19 cellular contexts compared by ENCODE assay signal in genomic region chrX:64853424-64853823, GRCh38.
DNase-seq lines count a peak whose midpoint lies in the region; ATAC-seq lines count a peak whose summit lies in the region.
"Had no signal": no experiment of that assay in that cellular context is flagged by ENCODE, and none has a peak within 500 bp of the region (broad histone marks: within the 10 kb centered on the region; RNA-seq: fewer than 3 reads in every experiment).

No MANE protein-coding gene starts in this region.

- no peak overlapping the region for H3K9ac ChIP-seq in neuronal stem cell (ENCODE audit: low read depth, low read length, poor library complexity)
- H3K9ac ChIP-seq: GM23248 had no signal

- H3K27me3 Mint-ChIP-seq in activated CD4-positive, alpha-beta T cell treated with anti-CD3 and anti-CD28 coated beads, Interleukin-2, amount 10 ng/mL, durations not matched to agents 24 days and 14 days = no peaks in the 10 kb centered on the region
- H3K27me3 Mint-ChIP-seq in activated CD4-positive, alpha-beta T cell treated with anti-CD3 and anti-CD28 coated beads for 36 hours = no peaks in the 10 kb centered on the region
- H3K27me3 Mint-ChIP-seq in CD4-positive, alpha-beta memory T cell = no peaks in the 10 kb centered on the region
- no peaks in the 10 kb centered on the region for H3K27me3 Mint-ChIP-seq in T-cell
- no peaks in the 10 kb centered on the region for H3K27me3 Mint-ChIP-seq in activated naive CD8-positive, alpha-beta T cell treated with anti-CD3 and anti-CD28 coated beads for 36 hours

- H2BK5ac ChIP-seq in neuronal stem cell (ENCODE audit: low read length) = no peak overlapping the region

- peaks cover 43% of the 10 kb centered on the region for H3K36me3 Mint-ChIP-seq in activated CD4-positive, alpha-beta T cell treated with anti-CD3 and anti-CD28 coated beads, Interleukin-2, amount 10 ng/mL, durations not matched to agents 24 days and 14 days (ENCODE audit: low read depth)
- peaks cover 18% of the 10 kb centered on the region for H3K36me3 Mint-ChIP-seq in activated CD4-positive, alpha-beta T cell treated with anti-CD3 and anti-CD28 coated beads for 36 hours (ENCODE audit: low read depth)
- peaks cover 2 to 58% of the 10 kb centered on the region in 2 donors for H3K36me3 Mint-ChIP-seq in CD4-positive, alpha-beta memory T cell
- H3K36me3 Mint-ChIP-seq in T-cell = peaks cover 21% of the 10 kb centered on the region
- H3K36me3 Mint-ChIP-seq in activated naive CD8-positive, alpha-beta T cell treated with anti-CD3 and anti-CD28 coated beads for 36 hours = peaks cover 38% of the 10 kb centered on the region

- H3K9me3 Mint-ChIP-seq in activated CD4-positive, alpha-beta T cell treated with anti-CD3 and anti-CD28 coated beads, Interleukin-2, amount 10 ng/mL, durations not matched to agents 24 days and 14 days = peaks cover 15% of the 10 kb centered on the region
- peaks cover 23% of the 10 kb centered on the region for H3K9me3 Mint-ChIP-seq in activated CD4-positive, alpha-beta T cell treated with anti-CD3 and anti-CD28 coated beads for 36 hours (ENCODE audit: low read depth)
- peaks cover 0 to 67% (median 63%) of the 10 kb centered on the region in 8 donors for H3K9me3 Mint-ChIP-seq in CD4-positive, alpha-beta memory T cell
- peaks cover 24 to 50% (median 29%) of the 10 kb centered on the region in 3 donors for H3K9me3 Mint-ChIP-seq in T-cell
- peaks cover 28% of the 10 kb centered on the region for H3K9me3 Mint-ChIP-seq in activated naive CD8-positive, alpha-beta T cell treated with anti-CD3 and anti-CD28 coated beads for 36 hours

- H2AK5ac ChIP-seq in neuronal stem cell (ENCODE audit: low read depth, low read length) = no peak overlapping the region

- ATAC-seq in activated CD4-positive, alpha-beta T cell treated with anti-CD3 and anti-CD28 coated beads for 36 hours = no peak
- ATAC-seq in T-cell (replicated peaks in 1 of 4) = peak in 1 of 4 experiments; percentile 34
- ATAC-seq: GM12878, HCT116 had no signal

- peaks cover 18% of the 10 kb centered on the region for H3K4me1 Mint-ChIP-seq in activated CD4-positive, alpha-beta T cell treated with anti-CD3 and anti-CD28 coated beads, Interleukin-2, amount 10 ng/mL, durations not matched to agents 24 days and 14 days
- H3K4me1 Mint-ChIP-seq in activated CD4-positive, alpha-beta T cell treated with anti-CD3 and anti-CD28 coated beads for 36 hours = peaks cover 13% of the 10 kb centered on the region
- peaks cover 10 to 56% (median 33%) of the 10 kb centered on the region in 4 donors for H3K4me1 Mint-ChIP-seq in CD4-positive, alpha-beta memory T cell
- peaks cover 22 to 54% (median 31%) of the 10 kb centered on the region in 3 donors for H3K4me1 Mint-ChIP-seq in T-cell
- H3K4me1 Mint-ChIP-seq in activated naive CD8-positive, alpha-beta T cell treated with anti-CD3 and anti-CD28 coated beads for 36 hours = peaks cover 19% of the 10 kb centered on the region

- H3K18ac ChIP-seq in neuronal stem cell (ENCODE audit: low read length) = no peak overlapping the region

- peaks cover 23% of the 10 kb centered on the region for H3K4me1 ChIP-seq in CD4-positive, alpha-beta memory T cell (ENCODE audit: insufficient read depth, low read length)
- no peaks in the 10 kb centered on the region for H3K4me1 ChIP-seq in neuronal stem cell (ENCODE audit: control insufficient read depth in 2 of 2, insufficient read depth in 1 of 2, low read depth in 1 of 2, low read length in 2 of 2)

- CTCF ChIA-PET in activated CD4-positive, alpha-beta T cell treated with anti-CD3 and anti-CD28 coated beads for 36 hours (lab: Charles Lee) = no interaction called here
- CTCF ChIA-PET in CD4-positive, alpha-beta memory T cell (lab: Charles Lee; ENCODE audit: partially characterized antibody) = no interaction called here
- CTCF ChIA-PET in T-cell (lab: Charles Lee) = no interaction called here

- H3K9me3 ChIP-seq in CD4-positive, alpha-beta memory T cell (ENCODE audit: control insufficient read depth in 1 of 2, low read length in 2 of 2) = no peaks in the 10 kb centered on the region
- H3K9me3 ChIP-seq in neuronal stem cell (replicated peaks in 1 of 2; ENCODE audit: control insufficient read depth in 2 of 2, insufficient read depth in 1 of 2, low read depth in 1 of 2, low read length in 2 of 2) = no peaks in the 10 kb centered on the region

- H3K79me1 ChIP-seq in neuronal stem cell (ENCODE audit: low read depth, low read length) = no peaks in the 10 kb centered on the region

- POLR2A ChIA-PET in activated CD4-positive, alpha-beta T cell treated with anti-CD3 and anti-CD28 coated beads for 36 hours (lab: Charles Lee) = no interaction called here
- POLR2A ChIA-PET in CD4-positive, alpha-beta memory T cell (lab: Charles Lee; ENCODE audit: partially characterized antibody) = no interaction called here
- POLR2A ChIA-PET in T-cell (lab: Charles Lee) = no interaction called here

- H3K4ac ChIP-seq in neuronal stem cell (ENCODE audit: low read length) = no peak overlapping the region

- intact Hi-C loops in activated CD4-positive, alpha-beta T cell treated with anti-CD3 and anti-CD28 coated beads, Interleukin-2, amount 10 ng/mL, durations not matched to agents 24 days and 14 days (cut with micrococcal nuclease) = no loop called here
- intact Hi-C loops in activated CD4-positive, alpha-beta T cell treated with anti-CD3 and anti-CD28 coated beads for 36 hours (cut with DNase I, micrococcal nuclease) = no loop called here
- intact Hi-C loops in CD4-positive, alpha-beta memory T cell (cut with micrococcal nuclease) = no loop called here

- H4K91ac ChIP-seq in neuronal stem cell (ENCODE audit: low read depth, low read length, poor library complexity) = no peak overlapping the region

- no peak overlapping the region for H2BK120ac ChIP-seq in neuronal stem cell (ENCODE audit: low read depth, low read length)

- H3K36me3 ChIP-seq in CD4-positive, alpha-beta memory T cell (ENCODE audit: insufficient read depth, low read length) = no peaks in the 10 kb centered on the region
- H3K36me3 ChIP-seq in neuronal stem cell (replicated peaks in 1 of 2; ENCODE audit: control insufficient read depth in 2 of 2, insufficient read depth in 2 of 2, low read length in 2 of 2) = no peaks in the 10 kb centered on the region

- no peak overlapping the region for H3K23ac ChIP-seq in neuronal stem cell (ENCODE audit: low read depth, low read length, poor library complexity)

- H3K14ac ChIP-seq in neuronal stem cell (ENCODE audit: low read length) = no peak overlapping the region

- no peak overlapping the region for H3K4me3 ChIP-seq in CD4-positive, alpha-beta memory T cell (ENCODE audit: low read length in 2 of 2)
- H3K4me3 ChIP-seq in neuronal stem cell (ENCODE audit: low read length in 2 of 2) = no peak overlapping the region
- H3K4me3 ChIP-seq: GM12878, GM23248 had no signal

- H3K27me3 ChIP-seq in CD4-positive, alpha-beta memory T cell (ENCODE audit: insufficient read depth, low read length) = no peaks in the 10 kb centered on the region
- H3K27me3 ChIP-seq in neuronal stem cell (ENCODE audit: control insufficient read depth in 3 of 3, insufficient read depth in 3 of 3, low read depth in 1 of 3, low read length in 3 of 3) = no peaks in the 10 kb centered on the region

- H3K4me2 ChIP-seq in neuronal stem cell (ENCODE audit: insufficient read depth, low read length, poor library complexity, severe bottlenecking) = no peak overlapping the region

- no peak overlapping the region for H2AFZ ChIP-seq in neuronal stem cell (ENCODE audit: low read length)
- H2AFZ ChIP-seq: GM23248 had no signal

- no peak overlapping the region for H2BK15ac ChIP-seq in neuronal stem cell (ENCODE audit: low read length)

- H3K4me3 Mint-ChIP-seq in activated CD4-positive, alpha-beta T cell treated with anti-CD3 and anti-CD28 coated beads, Interleukin-2, amount 10 ng/mL, durations not matched to agents 24 days and 14 days = peak overlapping the region; percentile 28
- no peak overlapping the region for H3K4me3 Mint-ChIP-seq in activated CD4-positive, alpha-beta T cell treated with anti-CD3 and anti-CD28 coated beads for 36 hours
- peak overlapping the region in 6 of 8 donors; percentile 25 to 71 (median 56) for H3K4me3 Mint-ChIP-seq in CD4-positive, alpha-beta memory T cell
- peak overlapping the region in 2 of 3 donors; percentile 33 to 58 for H3K4me3 Mint-ChIP-seq in T-cell
- peak overlapping the region; percentile 12 for H3K4me3 Mint-ChIP-seq in activated naive CD8-positive, alpha-beta T cell treated with anti-CD3 and anti-CD28 coated beads for 36 hours

- DNase-seq in activated CD4-positive, alpha-beta T cell treated with anti-CD3 and anti-CD28 coated beads, Interleukin-2, amount 10 ng/mL, durations not matched to agents 24 days and 14 days = no peak
- no peak for DNase-seq in activated CD4-positive, alpha-beta T cell treated with anti-CD3 and anti-CD28 coated beads for 36 hours
- DNase-seq in CD4-positive, alpha-beta memory T cell = no peak
- DNase-seq in T-cell (no peak), germinal center (ENCODE audit: low spot score) (no peak), neuronal stem cell (ENCODE audit: low spot score) (no peak), kidney tubule cell (ENCODE audit: low spot score) (no peak)
- DNase-seq in activated naive CD8-positive, alpha-beta T cell treated with anti-CD3 and anti-CD28 coated beads for 36 hours = no peak
- DNase-seq: 8988T, C1 segment of cervical spinal cord, DMS53, GM23248, IMR-90, NCI-H1417, NCI-H2029, NCI-H510A, NCI-H82 had no signal

- peak overlapping the region; percentile 68 for H3K27ac Mint-ChIP-seq in activated CD4-positive, alpha-beta T cell treated with anti-CD3 and anti-CD28 coated beads, Interleukin-2, amount 10 ng/mL, durations not matched to agents 24 days and 14 days
- no peak overlapping the region for H3K27ac Mint-ChIP-seq in activated CD4-positive, alpha-beta T cell treated with anti-CD3 and anti-CD28 coated beads for 36 hours
- H3K27ac Mint-ChIP-seq in CD4-positive, alpha-beta memory T cell = peak overlapping the region in 2 of 7 donors; percentile 20 to 52
- peak overlapping the region; percentile 52 to 86 for H3K27ac Mint-ChIP-seq in T-cell
- peak overlapping the region; percentile 67 for H3K27ac Mint-ChIP-seq in activated naive CD8-positive, alpha-beta T cell treated with anti-CD3 and anti-CD28 coated beads for 36 hours

- H3K27ac ChIP-seq in CD4-positive, alpha-beta memory T cell (ENCODE audit: low read depth, low read length) = no peak overlapping the region
- no peak overlapping the region for H3K27ac ChIP-seq in neuronal stem cell (replicated peaks; ENCODE audit: low read length)
- H3K27ac ChIP-seq: GM23248 had no signal

- no peak overlapping the region for H2BK12ac ChIP-seq in neuronal stem cell (ENCODE audit: low read length)

- H4K8ac ChIP-seq in neuronal stem cell (ENCODE audit: low read depth, low read length) = no peak overlapping the region
